Comparison of ENCODE assay signal across 16 cellular contexts in the genomic region with DNA sequence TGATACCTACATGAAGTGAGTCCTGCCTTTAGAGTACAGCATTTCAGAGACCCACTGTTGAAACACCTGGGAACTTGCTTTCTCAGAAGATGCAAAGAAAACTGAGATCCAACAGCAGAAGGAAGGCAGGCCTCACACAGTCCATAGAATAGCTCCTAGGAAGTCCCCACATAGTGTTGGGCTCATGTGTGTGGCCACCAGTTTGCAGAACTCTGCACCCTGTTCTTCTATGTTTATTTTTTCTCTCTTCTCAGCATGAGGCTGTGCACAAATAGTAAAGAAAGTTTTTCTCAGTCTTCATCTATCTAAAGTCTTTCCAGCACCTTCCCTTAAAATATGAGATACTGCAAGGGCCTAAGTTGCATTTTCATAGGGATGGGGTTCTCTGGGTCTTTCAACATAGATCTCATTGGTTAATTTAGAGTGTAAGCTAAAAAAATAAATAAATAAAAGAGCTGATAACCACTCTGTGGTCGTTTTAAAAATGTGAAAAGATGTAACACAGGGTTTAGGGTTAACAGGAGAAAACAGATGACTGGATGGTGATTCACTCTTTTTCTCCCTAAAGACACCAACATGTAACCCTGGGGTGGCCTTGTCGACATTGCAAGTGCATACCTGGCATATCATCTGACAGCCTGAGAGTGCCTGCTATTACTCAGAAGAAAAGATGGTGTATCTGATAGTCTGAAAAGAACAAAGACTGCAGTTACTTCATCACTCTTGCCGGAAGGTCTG.
DNase-seq lines count a peak whose midpoint lies in the region; ATAC-seq, FAIRE-seq and TF ChIP-seq lines count a peak whose summit lies in the region.
"Had no signal": no experiment of that assay in that cellular context is flagged by ENCODE, and none has a peak within 500 bp of the region (broad histone marks: within the 10 kb centered on the region; RNA-seq: fewer than 3 reads in every experiment).

No MANE protein-coding gene starts in this region.

- peaks cover 3% of the 10 kb centered on the region for H3K9me3 Mint-ChIP-seq in astrocyte (ENCODE audit: unreplicated experiment)
- H3K9me3 Mint-ChIP-seq: stimulated activated effector memory CD8-positive, alpha-beta T cell treated with anti-CD3 and anti-CD28 coated beads, Interleukin-12 subunit alpha, Interleukin-12 subunit beta, amount 100 ng/mL, for 72 hours had no signal

- H2AFZ ChIP-seq in astrocyte (ENCODE audit: low read depth, low read length) = no peak overlapping the region

- no peaks in the 10 kb centered on the region for H3K9me3 ChIP-seq in astrocyte (ENCODE audit: insufficient read depth, low read depth, low read length)
- H3K9me3 ChIP-seq in tibial artery = no peaks in the 10 kb centered on the region

- FAIRE-seq in astrocyte (lab: Jason Lieb, UNC) = no peak
- FAIRE-seq: TTC549 had no signal

- no peaks in the 10 kb centered on the region for H4K20me1 ChIP-seq in astrocyte (ENCODE audit: insufficient read depth, low read length)

- H3K4me2 ChIP-seq in astrocyte (ENCODE audit: low read length) = peak overlapping the region; percentile 46

- peak; percentile 30 for DNase-seq in HS-27A (ENCODE audit: low read depth)
- DNase-seq in astrocyte (ENCODE audit: low read depth) = peak; percentile 98
- peak; percentile 66 for DNase-seq in kidney glomerular epithelial cell (lab: John Stamatoyannopoulos, UW)
- no peak for DNase-seq in NCI-H1930 (lab: John Stamatoyannopoulos, UW)
- DNase-seq in tibial artery = no peak
- DNase-seq in NCI-H2196 (lab: John Stamatoyannopoulos, UW; ENCODE audit: unreplicated experiment) = no peak
- no peak for DNase-seq in left lobe of liver (ENCODE audit: low spot score)
- DNase-seq: activated naive CD8-positive, alpha-beta T cell treated with anti-CD3 and anti-CD28 coated beads, Interleukin-2, amount 10 ng/mL, durations not matched to agents 7 days and 5 days; C1 segment of cervical spinal cord; heart left ventricle; NCI-H1048; NCI-H510A had no signal

- H3K36me3 Mint-ChIP-seq in astrocyte (ENCODE audit: low read depth, unreplicated experiment) = no peaks in the 10 kb centered on the region
- H3K36me3 Mint-ChIP-seq: activated naive CD8-positive, alpha-beta T cell treated with anti-CD3 and anti-CD28 coated beads, Interleukin-2, amount 10 ng/mL, durations not matched to agents 7 days and 5 days; stimulated activated effector memory CD8-positive, alpha-beta T cell treated with anti-CD3 and anti-CD28 coated beads, Interleukin-12 subunit alpha, Interleukin-12 subunit beta, amount 100 ng/mL, for 72 hours had no signal

- H3K9ac ChIP-seq in astrocyte (ENCODE audit: low read length) = peak overlapping the region; percentile 23

- H3K79me2 ChIP-seq in astrocyte (ENCODE audit: insufficient read depth, low read length) = no peaks in the 10 kb centered on the region

- H3K4me1 ChIP-seq in astrocyte (ENCODE audit: insufficient read depth, low read length) = peaks cover 13% of the 10 kb centered on the region
- no peaks in the 10 kb centered on the region for H3K4me1 ChIP-seq in tibial artery
- H3K4me1 ChIP-seq: heart left ventricle had no signal

- H3K4me3 ChIP-seq in astrocyte (ENCODE audit: insufficient read depth, low read depth, low read length) = no peak overlapping the region
- no peak overlapping the region for H3K4me3 ChIP-seq in tibial artery
- H3K4me3 ChIP-seq: heart left ventricle had no signal

- H3K36me3 ChIP-seq in astrocyte (ENCODE audit: insufficient read depth, low read length) = no peaks in the 10 kb centered on the region
- no peaks in the 10 kb centered on the region for H3K36me3 ChIP-seq in tibial artery
- H3K36me3 ChIP-seq: heart left ventricle had no signal

- peaks cover 14% of the 10 kb centered on the region for H3K4me1 Mint-ChIP-seq in astrocyte (ENCODE audit: low read depth, unreplicated experiment)
- H3K4me1 Mint-ChIP-seq: activated naive CD8-positive, alpha-beta T cell treated with anti-CD3 and anti-CD28 coated beads, Interleukin-2, amount 10 ng/mL, durations not matched to agents 7 days and 5 days; stimulated activated effector memory CD8-positive, alpha-beta T cell treated with anti-CD3 and anti-CD28 coated beads, Interleukin-12 subunit alpha, Interleukin-12 subunit beta, amount 100 ng/mL, for 72 hours had no signal

- H3K27ac ChIP-seq in C4-2B (peak overlapping the region; percentile 43), astrocyte (ENCODE audit: low read depth, low read length) (peak overlapping the region; percentile 12), tibial artery (no peak overlapping the region)
- H3K27ac ChIP-seq: heart left ventricle, HL-60 had no signal

- H3K27me3 Mint-ChIP-seq in astrocyte (ENCODE audit: low read depth, unreplicated experiment) = no peaks in the 10 kb centered on the region
- H3K27me3 Mint-ChIP-seq: activated naive CD8-positive, alpha-beta T cell treated with anti-CD3 and anti-CD28 coated beads, Interleukin-2, amount 10 ng/mL, durations not matched to agents 7 days and 5 days had no signal

- peak overlapping the region; percentile 88 for H3K27ac Mint-ChIP-seq in astrocyte (ENCODE audit: unreplicated experiment)
- H3K27ac Mint-ChIP-seq: activated naive CD8-positive, alpha-beta T cell treated with anti-CD3 and anti-CD28 coated beads, Interleukin-2, amount 10 ng/mL, durations not matched to agents 7 days and 5 days; stimulated activated effector memory CD8-positive, alpha-beta T cell treated with anti-CD3 and anti-CD28 coated beads, Interleukin-12 subunit alpha, Interleukin-12 subunit beta, amount 100 ng/mL, for 72 hours had no signal

- no peak for TF ChIP-seq CTCF in C4-2B (conservative IDR thresholded peaks at IDR 0.05)
- no peak for TF ChIP-seq CTCF in astrocyte (IDR thresholded peaks at IDR 0.05; ENCODE audit: insufficient read depth, low read depth, low read length)
- no peak for TF ChIP-seq CTCF in tibial artery (IDR thresholded peaks at IDR 0.05)

- H3K27me3 ChIP-seq in astrocyte (ENCODE audit: insufficient read depth, low read length) (no peaks in the 10 kb centered on the region), tibial artery (no peaks in the 10 kb centered on the region)
- H3K27me3 ChIP-seq: heart left ventricle had no signal

- H3K4me3 Mint-ChIP-seq in astrocyte (ENCODE audit: unreplicated experiment) = no peak overlapping the region
- H3K4me3 Mint-ChIP-seq: activated naive CD8-positive, alpha-beta T cell treated with anti-CD3 and anti-CD28 coated beads, Interleukin-2, amount 10 ng/mL, durations not matched to agents 7 days and 5 days; stimulated activated effector memory CD8-positive, alpha-beta T cell treated with anti-CD3 and anti-CD28 coated beads, Interleukin-12 subunit alpha, Interleukin-12 subunit beta, amount 100 ng/mL, for 72 hours had no signal

- intact Hi-C loops in tibial artery (cut with DNase I; ENCODE audit: low total_unique reads) = no loop called here

- ATAC-seq in left lobe of liver = no peak
- ATAC-seq: heart left ventricle; stimulated activated effector memory CD8-positive, alpha-beta T cell treated with anti-CD3 and anti-CD28 coated beads, Interleukin-12 subunit alpha, Interleukin-12 subunit beta, amount 100 ng/mL, for 72 hours had no signal

Comparison
In these comparisons a context has a peak if more than half of its experiments do, and no peak if none do; other contexts are left out.
1. H3K27ac ChIP-seq: peak in C4-2B (single experiment) and astrocyte (single experiment); none in tibial artery (0 of 2).
2. DNase-seq: peak in HS-27A (single experiment), astrocyte (single experiment) and kidney glomerular epithelial cell (single experiment); none in NCI-H1930 (0 of 2), tibial artery (0 of 2), NCI-H2196 (single experiment) and left lobe of liver (single experiment).